1 cellular context compared by ENCODE assay signal in the genomic region with DNA sequence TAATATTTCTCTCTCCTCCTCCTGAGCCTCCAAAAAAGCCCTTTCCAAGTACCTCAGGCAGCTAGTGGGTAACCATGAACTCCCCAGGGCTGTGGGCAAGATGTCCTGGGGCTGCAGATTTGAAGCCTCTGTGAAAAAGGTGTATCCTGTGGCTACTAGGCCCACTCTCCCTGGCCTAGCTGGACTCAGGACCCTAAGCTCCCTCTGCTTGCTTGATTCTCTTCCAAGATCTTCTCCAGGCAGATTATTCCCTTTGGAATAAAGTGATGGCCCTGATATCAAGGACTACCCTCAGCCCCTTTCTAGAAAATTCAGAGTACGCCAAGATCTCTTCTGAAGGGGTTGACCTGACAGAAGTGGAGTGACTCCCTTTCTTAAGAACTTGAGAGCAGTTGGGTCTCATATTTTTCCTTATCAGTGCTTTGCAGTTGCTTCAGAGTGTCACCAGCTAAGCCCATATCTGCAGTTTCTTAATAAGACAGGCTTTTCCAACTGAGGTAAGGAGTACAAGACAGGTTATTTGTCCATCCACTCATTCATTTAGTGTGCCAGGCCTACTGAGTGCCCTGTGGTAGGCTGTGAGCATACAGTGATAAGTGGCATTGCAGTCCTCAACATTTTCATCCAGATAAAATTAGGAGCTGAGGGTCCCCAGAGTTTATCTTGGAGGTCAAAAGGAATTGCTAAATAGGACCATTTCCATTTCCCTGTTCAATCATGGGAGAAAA.
TF ChIP-seq lines count a peak whose summit lies in the region.

No MANE protein-coding gene starts in this region.

TF ChIP-seq in K562, 482 proteins besides CTCF, POLR2A, EP300 and RAD21 (continued from another document):
- TF ChIP-seq, protein P1, sequence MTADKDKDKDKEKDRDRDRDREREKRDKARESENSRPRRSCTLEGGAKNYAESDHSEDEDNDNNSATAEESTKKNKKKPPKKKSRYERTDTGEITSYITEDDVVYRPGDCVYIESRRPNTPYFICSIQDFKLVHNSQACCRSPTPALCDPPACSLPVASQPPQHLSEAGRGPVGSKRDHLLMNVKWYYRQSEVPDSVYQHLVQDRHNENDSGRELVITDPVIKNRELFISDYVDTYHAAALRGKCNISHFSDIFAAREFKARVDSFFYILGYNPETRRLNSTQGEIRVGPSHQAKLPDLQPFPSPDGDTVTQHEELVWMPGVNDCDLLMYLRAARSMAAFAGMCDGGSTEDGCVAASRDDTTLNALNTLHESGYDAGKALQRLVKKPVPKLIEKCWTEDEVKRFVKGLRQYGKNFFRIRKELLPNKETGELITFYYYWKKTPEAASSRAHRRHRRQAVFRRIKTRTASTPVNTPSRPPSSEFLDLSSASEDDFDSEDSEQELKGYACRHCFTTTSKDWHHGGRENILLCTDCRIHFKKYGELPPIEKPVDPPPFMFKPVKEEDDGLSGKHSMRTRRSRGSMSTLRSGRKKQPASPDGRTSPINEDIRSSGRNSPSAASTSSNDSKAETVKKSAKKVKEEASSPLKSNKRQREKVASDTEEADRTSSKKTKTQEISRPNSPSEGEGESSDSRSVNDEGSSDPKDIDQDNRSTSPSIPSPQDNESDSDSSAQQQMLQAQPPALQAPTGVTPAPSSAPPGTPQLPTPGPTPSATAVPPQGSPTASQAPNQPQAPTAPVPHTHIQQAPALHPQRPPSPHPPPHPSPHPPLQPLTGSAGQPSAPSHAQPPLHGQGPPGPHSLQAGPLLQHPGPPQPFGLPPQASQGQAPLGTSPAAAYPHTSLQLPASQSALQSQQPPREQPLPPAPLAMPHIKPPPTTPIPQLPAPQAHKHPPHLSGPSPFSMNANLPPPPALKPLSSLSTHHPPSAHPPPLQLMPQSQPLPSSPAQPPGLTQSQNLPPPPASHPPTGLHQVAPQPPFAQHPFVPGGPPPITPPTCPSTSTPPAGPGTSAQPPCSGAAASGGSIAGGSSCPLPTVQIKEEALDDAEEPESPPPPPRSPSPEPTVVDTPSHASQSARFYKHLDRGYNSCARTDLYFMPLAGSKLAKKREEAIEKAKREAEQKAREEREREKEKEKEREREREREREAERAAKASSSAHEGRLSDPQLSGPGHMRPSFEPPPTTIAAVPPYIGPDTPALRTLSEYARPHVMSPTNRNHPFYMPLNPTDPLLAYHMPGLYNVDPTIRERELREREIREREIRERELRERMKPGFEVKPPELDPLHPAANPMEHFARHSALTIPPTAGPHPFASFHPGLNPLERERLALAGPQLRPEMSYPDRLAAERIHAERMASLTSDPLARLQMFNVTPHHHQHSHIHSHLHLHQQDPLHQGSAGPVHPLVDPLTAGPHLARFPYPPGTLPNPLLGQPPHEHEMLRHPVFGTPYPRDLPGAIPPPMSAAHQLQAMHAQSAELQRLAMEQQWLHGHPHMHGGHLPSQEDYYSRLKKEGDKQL (CRISPR knock-in tag; IDR thresholded peaks at IDR 0.05; ENCODE audit: borderline replicate concordance) = 0 out of 2 replicates have a peak, but pooled peaks have one; percentile 46
- TF ChIP-seq MTA3 (IDR thresholded peaks at IDR 0.05; ENCODE audit: borderline replicate concordance) (peak; percentile 84; the same call in 1 of the 2 replicates), ZNF75A (CRISPR knock-in tag; IDR thresholded peaks at IDR 0.05) (no peak), SREBF1 (IDR thresholded peaks at IDR 0.05; ENCODE audit: borderline replicate concordance, low read depth, low read length) (no peak), ARNT (IDR thresholded peaks at IDR 0.05) (peak in 1 of 2 experiments; percentile 71; a peak in 3 of 4 replicates), BACH1 (tag; IDR thresholded peaks at IDR 0.05) (no peak), KHSRP (IDR thresholded peaks at IDR 0.05) (no peak), ZNF57 (CRISPR knock-in tag; IDR thresholded peaks at IDR 0.05) (no peak), DACH1 (IDR thresholded peaks at IDR 0.05; ENCODE audit: partially characterized antibody) (peak; percentile 91), GATAD2B (IDR thresholded peaks at IDR 0.05; ENCODE audit: borderline replicate concordance) (peak; percentile 58; the same call in 1 of the 2 replicates), ZNF3 (CRISPR knock-in tag; IDR thresholded peaks at IDR 0.05) (no peak), KDM5B (IDR thresholded peaks at IDR 0.05; ENCODE audit: insufficient replicate concordance, low read depth, low read length) (no peak), MECOM (CRISPR knock-in tag; IDR thresholded peaks at IDR 0.05) (no peak), CSDE1 (IDR thresholded peaks at IDR 0.05) (no peak)
- TF ChIP-seq, protein P2, sequence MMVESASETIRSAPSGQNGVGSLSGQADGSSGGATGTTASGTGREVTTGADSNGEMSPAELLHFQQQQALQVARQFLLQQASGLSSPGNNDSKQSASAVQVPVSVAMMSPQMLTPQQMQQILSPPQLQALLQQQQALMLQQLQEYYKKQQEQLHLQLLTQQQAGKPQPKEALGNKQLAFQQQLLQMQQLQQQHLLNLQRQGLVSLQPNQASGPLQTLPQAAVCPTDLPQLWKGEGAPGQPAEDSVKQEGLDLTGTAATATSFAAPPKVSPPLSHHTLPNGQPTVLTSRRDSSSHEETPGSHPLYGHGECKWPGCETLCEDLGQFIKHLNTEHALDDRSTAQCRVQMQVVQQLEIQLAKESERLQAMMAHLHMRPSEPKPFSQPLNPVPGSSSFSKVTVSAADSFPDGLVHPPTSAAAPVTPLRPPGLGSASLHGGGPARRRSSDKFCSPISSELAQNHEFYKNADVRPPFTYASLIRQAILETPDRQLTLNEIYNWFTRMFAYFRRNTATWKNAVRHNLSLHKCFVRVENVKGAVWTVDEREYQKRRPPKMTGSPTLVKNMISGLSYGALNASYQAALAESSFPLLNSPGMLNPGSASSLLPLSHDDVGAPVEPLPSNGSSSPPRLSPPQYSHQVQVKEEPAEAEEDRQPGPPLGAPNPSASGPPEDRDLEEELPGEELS (CRISPR knock-in tag; IDR thresholded peaks at IDR 0.05; ENCODE audit: borderline replicate concordance) = no peak
- TF ChIP-seq, protein P3, sequence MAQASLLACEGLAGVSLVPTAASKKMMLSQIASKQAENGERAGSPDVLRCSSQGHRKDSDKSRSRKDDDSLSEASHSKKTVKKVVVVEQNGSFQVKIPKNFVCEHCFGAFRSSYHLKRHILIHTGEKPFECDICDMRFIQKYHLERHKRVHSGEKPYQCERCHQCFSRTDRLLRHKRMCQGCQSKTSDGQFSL (CRISPR knock-in tag; IDR thresholded peaks at IDR 0.05) = no peak
- TF ChIP-seq, protein P3 (tag; IDR thresholded peaks at IDR 0.05) = no peak
- TF ChIP-seq, protein P4, sequence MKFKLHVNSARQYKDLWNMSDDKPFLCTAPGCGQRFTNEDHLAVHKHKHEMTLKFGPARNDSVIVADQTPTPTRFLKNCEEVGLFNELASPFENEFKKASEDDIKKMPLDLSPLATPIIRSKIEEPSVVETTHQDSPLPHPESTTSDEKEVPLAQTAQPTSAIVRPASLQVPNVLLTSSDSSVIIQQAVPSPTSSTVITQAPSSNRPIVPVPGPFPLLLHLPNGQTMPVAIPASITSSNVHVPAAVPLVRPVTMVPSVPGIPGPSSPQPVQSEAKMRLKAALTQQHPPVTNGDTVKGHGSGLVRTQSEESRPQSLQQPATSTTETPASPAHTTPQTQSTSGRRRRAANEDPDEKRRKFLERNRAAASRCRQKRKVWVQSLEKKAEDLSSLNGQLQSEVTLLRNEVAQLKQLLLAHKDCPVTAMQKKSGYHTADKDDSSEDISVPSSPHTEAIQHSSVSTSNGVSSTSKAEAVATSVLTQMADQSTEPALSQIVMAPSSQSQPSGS (CRISPR knock-in tag; IDR thresholded peaks at IDR 0.05) = no peak
- TF ChIP-seq, protein P5, sequence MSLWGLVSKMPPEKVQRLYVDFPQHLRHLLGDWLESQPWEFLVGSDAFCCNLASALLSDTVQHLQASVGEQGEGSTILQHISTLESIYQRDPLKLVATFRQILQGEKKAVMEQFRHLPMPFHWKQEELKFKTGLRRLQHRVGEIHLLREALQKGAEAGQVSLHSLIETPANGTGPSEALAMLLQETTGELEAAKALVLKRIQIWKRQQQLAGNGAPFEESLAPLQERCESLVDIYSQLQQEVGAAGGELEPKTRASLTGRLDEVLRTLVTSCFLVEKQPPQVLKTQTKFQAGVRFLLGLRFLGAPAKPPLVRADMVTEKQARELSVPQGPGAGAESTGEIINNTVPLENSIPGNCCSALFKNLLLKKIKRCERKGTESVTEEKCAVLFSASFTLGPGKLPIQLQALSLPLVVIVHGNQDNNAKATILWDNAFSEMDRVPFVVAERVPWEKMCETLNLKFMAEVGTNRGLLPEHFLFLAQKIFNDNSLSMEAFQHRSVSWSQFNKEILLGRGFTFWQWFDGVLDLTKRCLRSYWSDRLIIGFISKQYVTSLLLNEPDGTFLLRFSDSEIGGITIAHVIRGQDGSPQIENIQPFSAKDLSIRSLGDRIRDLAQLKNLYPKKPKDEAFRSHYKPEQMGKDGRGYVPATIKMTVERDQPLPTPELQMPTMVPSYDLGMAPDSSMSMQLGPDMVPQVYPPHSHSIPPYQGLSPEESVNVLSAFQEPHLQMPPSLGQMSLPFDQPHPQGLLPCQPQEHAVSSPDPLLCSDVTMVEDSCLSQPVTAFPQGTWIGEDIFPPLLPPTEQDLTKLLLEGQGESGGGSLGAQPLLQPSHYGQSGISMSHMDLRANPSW (CRISPR knock-in tag; IDR thresholded peaks at IDR 0.05) = no peak
